In the genomic region with DNA sequence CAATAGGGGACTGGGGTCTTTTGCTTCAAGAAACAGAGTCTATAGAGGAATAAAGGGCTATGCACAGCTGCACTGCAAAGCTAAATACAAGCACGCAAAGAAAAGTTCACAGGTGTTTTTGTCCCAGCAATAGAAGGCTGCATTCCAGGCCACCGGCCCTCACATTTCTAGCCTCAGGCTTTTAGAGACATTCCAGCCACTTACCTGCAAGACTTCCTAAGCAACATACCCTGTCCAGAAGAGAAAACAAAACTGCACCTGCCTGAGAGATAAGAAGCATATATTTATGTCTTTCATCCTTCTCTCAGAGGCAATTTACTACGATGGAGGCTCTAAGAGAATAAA, we compare ENCODE assay signal across 19 cellular contexts.
DNase-seq lines count a peak whose midpoint lies in the region; ATAC-seq, FAIRE-seq and TF ChIP-seq lines count a peak whose summit lies in the region.
"Had no signal": no experiment of that assay in that cellular context is flagged by ENCODE, and none has a peak within 500 bp of the region (broad histone marks: within the 10 kb centered on the region; RNA-seq: fewer than 3 reads in every experiment).

No MANE protein-coding gene starts in this region.

- H4K5ac ChIP-seq in mesendoderm (ENCODE audit: low read length): no peak overlapping the region

- H4K20me1 ChIP-seq in hepatocyte (ENCODE audit: insufficient read depth, poor library complexity, severe bottlenecking): no peaks in the 10 kb centered on the region

- no peak for FAIRE-seq in H54 (lab: Jason Lieb, UNC)
- FAIRE-seq: GM19239 had no signal

- peak overlapping the region; percentile 38 for H3K27ac ChIP-seq in HUES6 (ENCODE audit: low read depth, low read length)
- H3K27ac ChIP-seq in hepatocyte: peak overlapping the region; percentile 86
- H3K27ac ChIP-seq in mesendoderm (ENCODE audit: low read depth, low read length): peak overlapping the region; percentile 76
- no peak overlapping the region for H3K27ac ChIP-seq in tibial nerve
- H3K27ac ChIP-seq: C4-2B, GM23248 had no signal

- peak overlapping the region; percentile 21 for H3K9ac ChIP-seq in HUES6 (ENCODE audit: low read length)
- peak overlapping the region; percentile 20 for H3K9ac ChIP-seq in mesendoderm (ENCODE audit: low read length)
- H3K9ac ChIP-seq: GM23248 had no signal

- H3K4me3 Mint-ChIP-seq in effector memory CD8-positive, alpha-beta T cell: no peak overlapping the region

- DNase-seq in ELF-1 (ENCODE audit: low read depth, low spot score) (peak; percentile 79), hepatocyte (ENCODE audit: low spot score) (no peak), mesendoderm (no peak), HCEC 1CT (no peak), tibial nerve (ENCODE audit: low spot score in 2 of 2) (no peak), H54 (ENCODE audit: insufficient read length, low spot score) (no peak)
- DNase-seq in effector memory CD8-positive, alpha-beta T cell: no peak
- DNase-seq: AML-193, DMS79, GM23248, IMR-90, NCI-H1417 treated with DMSO at 0.1 percent for 48 hours, NCI-H187 treated with DMSO at 0.1 percent for 48 hours, NCI-H226, RPMI8226, SHP77 treated with DMSO at 0.1 percent for 48 hours had no signal

- H2BK120ac ChIP-seq in mesendoderm (ENCODE audit: low read depth, low read length): peak overlapping the region; percentile 9

- H3K4ac ChIP-seq in mesendoderm (ENCODE audit: low read depth, low read length): peak overlapping the region; percentile 50

- peak overlapping the region; percentile 10 for H3K18ac ChIP-seq in mesendoderm (ENCODE audit: low read length)

- no peaks in the 10 kb centered on the region for H3K79me1 ChIP-seq in mesendoderm (ENCODE audit: low read length)

- H3K56ac ChIP-seq in mesendoderm (ENCODE audit: low read length): peak overlapping the region; percentile 87

- 40% methylated on average over 3 of the region's 3 CpGs for WGBS in hepatocyte (ENCODE audit: low lambda C conversion rate, missing lambda C conversion rate)
- no CpG with 5 or more reads among the region's 3 CpGs for WGBS in mesendoderm (ENCODE audit: extremely low coverage, insufficient coverage, low lambda C conversion rate)
- 92 to 96% methylated on average over 3 of the region's 3 CpGs for WGBS in tibial nerve, 2 donors

- no peaks in the 10 kb centered on the region for H3K9me2 ChIP-seq in hepatocyte (replicated peaks; ENCODE audit: insufficient read depth)

- H3K4me1 ChIP-seq in HUES6 (ENCODE audit: control insufficient read depth, insufficient read depth, low read length): peaks cover 82% of the 10 kb centered on the region
- peaks cover 37% of the 10 kb centered on the region for H3K4me1 ChIP-seq in hepatocyte (ENCODE audit: insufficient read depth)
- H3K4me1 ChIP-seq in mesendoderm (ENCODE audit: control insufficient read depth, low read depth, low read length): peaks cover 41% of the 10 kb centered on the region
- H3K4me1 ChIP-seq in tibial nerve: peaks cover 0 to 12% (median 4%) of the 10 kb centered on the region in 4 donors

- no peaks in the 10 kb centered on the region for H3K79me2 ChIP-seq in hepatocyte
- H3K79me2 ChIP-seq in mesendoderm (ENCODE audit: control insufficient read depth, insufficient read depth, low read length): no peaks in the 10 kb centered on the region

- H2AK5ac ChIP-seq in mesendoderm (ENCODE audit: low read length): no peak overlapping the region

- H3K23ac ChIP-seq in mesendoderm (ENCODE audit: low read length): no peak overlapping the region

- H3K27me3 Mint-ChIP-seq in effector memory CD8-positive, alpha-beta T cell: peaks cover 4 to 65% of the 10 kb centered on the region in 2 donors

- peak overlapping the region; percentile 51 for H3K4me2 ChIP-seq in hepatocyte
- no peak overlapping the region for H3K4me2 ChIP-seq in mesendoderm (ENCODE audit: low read length)

- H3K27me3 ChIP-seq in HUES6 (ENCODE audit: control insufficient read depth, insufficient read depth, low read length) (peaks cover 24% of the 10 kb centered on the region), hepatocyte (no peaks in the 10 kb centered on the region), mesendoderm (ENCODE audit: insufficient read depth, low read length, poor library complexity) (no peaks in the 10 kb centered on the region), tibial nerve (no peaks in the 10 kb centered on the region)

- no peaks in the 10 kb centered on the region for H3K4me1 Mint-ChIP-seq in effector memory CD8-positive, alpha-beta T cell (ENCODE audit: low read depth in 2 of 2)

- peak overlapping the region; percentile 3 for H4K8ac ChIP-seq in mesendoderm (ENCODE audit: low read depth, low read length)

- H3K9me3 ChIP-seq in HUES6 (ENCODE audit: control insufficient read depth, insufficient read depth, low read depth, low read length) (no peaks in the 10 kb centered on the region), hepatocyte (ENCODE audit: low read depth) (no peaks in the 10 kb centered on the region), tibial nerve (no peaks in the 10 kb centered on the region)

- H3K4me3 ChIP-seq in HUES6 (ENCODE audit: low read depth, low read length): 0 out of 2 replicates have a peak overlapping the region, but pooled peaks have one; percentile 10
- no peak overlapping the region for H3K4me3 ChIP-seq in hepatocyte
- H3K4me3 ChIP-seq in mesendoderm (ENCODE audit: low read length): no peak overlapping the region
- H3K4me3 ChIP-seq in tibial nerve: no peak overlapping the region
- H3K4me3 ChIP-seq: GM23248 had no signal

- H3K9me3 Mint-ChIP-seq in effector memory CD8-positive, alpha-beta T cell: no peaks in the 10 kb centered on the region

- TF ChIP-seq EP300 in tibial nerve (IDR thresholded peaks at IDR 0.05): no peak

- no peak overlapping the region for H2BK15ac ChIP-seq in mesendoderm (replicated peaks; ENCODE audit: low read depth)

- H3K36me3 Mint-ChIP-seq in effector memory CD8-positive, alpha-beta T cell (ENCODE audit: insufficient read depth): no peaks in the 10 kb centered on the region

- no peak for TF ChIP-seq CTCF in hepatocyte (IDR thresholded peaks at IDR 0.05; ENCODE audit: poor library complexity)
- no peak for TF ChIP-seq CTCF in tibial nerve (IDR thresholded peaks at IDR 0.05)

- no peak overlapping the region for H3K27ac Mint-ChIP-seq in effector memory CD8-positive, alpha-beta T cell

- H2AFZ ChIP-seq in hepatocyte: no peak overlapping the region
- H2AFZ ChIP-seq: GM23248 had no signal

- TF ChIP-seq POLR2A in tibial nerve (IDR thresholded peaks at IDR 0.05) (no peak), H54 (IDR thresholded peaks at IDR 0.05; ENCODE audit: low read depth, low read length) (no peak)

- H2BK5ac ChIP-seq in mesendoderm (ENCODE audit: low read length): peak overlapping the region; percentile 99

- no peaks in the 10 kb centered on the region for H3K36me3 ChIP-seq in HUES6 (ENCODE audit: control insufficient read depth, insufficient read depth, low read length)
- no peaks in the 10 kb centered on the region for H3K36me3 ChIP-seq in hepatocyte (replicated peaks; ENCODE audit: insufficient read depth, low read depth)
- H3K36me3 ChIP-seq in mesendoderm (ENCODE audit: control insufficient read depth, insufficient read depth, low read length): no peaks in the 10 kb centered on the region
- H3K36me3 ChIP-seq in tibial nerve: no peaks in the 10 kb centered on the region

- ATAC-seq in effector memory CD8-positive, alpha-beta T cell (replicated peaks): no peak

Comparison
In these comparisons a context has a peak if more than half of its experiments do, and no peak if none do; other contexts are left out.
1. H3K27ac ChIP-seq: peak in HUES6 (single experiment), hepatocyte (single experiment) and mesendoderm (single experiment); none in tibial nerve (0 of 4).